In the genomic region with DNA sequence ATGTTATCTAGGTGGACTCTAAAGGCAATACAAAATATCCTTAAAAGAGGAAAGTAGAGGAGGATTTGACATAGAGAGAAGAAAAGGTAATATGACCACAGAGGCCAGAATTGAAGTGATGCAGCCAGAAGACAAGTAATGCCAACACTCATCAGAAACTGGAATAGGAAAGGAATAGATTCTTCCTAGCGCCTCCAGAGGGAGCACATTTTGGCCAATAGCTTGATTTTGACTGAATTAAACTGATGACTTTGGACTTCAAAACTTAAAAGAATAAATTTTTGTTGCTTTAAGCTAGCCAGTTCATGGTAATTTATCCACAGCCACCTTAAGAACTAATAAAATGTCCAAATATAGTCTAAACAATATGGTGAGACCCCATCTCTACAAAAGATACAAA, we compare ENCODE assay signal across 1 cellular context.
TF ChIP-seq lines count a peak whose summit lies in the region.

No MANE protein-coding gene starts in this region.

TF ChIP-seq in GM23338, 12 proteins besides CTCF, POLR2A, EP300 and RAD21 (continued from another document):
- TF ChIP-seq, protein P1, sequence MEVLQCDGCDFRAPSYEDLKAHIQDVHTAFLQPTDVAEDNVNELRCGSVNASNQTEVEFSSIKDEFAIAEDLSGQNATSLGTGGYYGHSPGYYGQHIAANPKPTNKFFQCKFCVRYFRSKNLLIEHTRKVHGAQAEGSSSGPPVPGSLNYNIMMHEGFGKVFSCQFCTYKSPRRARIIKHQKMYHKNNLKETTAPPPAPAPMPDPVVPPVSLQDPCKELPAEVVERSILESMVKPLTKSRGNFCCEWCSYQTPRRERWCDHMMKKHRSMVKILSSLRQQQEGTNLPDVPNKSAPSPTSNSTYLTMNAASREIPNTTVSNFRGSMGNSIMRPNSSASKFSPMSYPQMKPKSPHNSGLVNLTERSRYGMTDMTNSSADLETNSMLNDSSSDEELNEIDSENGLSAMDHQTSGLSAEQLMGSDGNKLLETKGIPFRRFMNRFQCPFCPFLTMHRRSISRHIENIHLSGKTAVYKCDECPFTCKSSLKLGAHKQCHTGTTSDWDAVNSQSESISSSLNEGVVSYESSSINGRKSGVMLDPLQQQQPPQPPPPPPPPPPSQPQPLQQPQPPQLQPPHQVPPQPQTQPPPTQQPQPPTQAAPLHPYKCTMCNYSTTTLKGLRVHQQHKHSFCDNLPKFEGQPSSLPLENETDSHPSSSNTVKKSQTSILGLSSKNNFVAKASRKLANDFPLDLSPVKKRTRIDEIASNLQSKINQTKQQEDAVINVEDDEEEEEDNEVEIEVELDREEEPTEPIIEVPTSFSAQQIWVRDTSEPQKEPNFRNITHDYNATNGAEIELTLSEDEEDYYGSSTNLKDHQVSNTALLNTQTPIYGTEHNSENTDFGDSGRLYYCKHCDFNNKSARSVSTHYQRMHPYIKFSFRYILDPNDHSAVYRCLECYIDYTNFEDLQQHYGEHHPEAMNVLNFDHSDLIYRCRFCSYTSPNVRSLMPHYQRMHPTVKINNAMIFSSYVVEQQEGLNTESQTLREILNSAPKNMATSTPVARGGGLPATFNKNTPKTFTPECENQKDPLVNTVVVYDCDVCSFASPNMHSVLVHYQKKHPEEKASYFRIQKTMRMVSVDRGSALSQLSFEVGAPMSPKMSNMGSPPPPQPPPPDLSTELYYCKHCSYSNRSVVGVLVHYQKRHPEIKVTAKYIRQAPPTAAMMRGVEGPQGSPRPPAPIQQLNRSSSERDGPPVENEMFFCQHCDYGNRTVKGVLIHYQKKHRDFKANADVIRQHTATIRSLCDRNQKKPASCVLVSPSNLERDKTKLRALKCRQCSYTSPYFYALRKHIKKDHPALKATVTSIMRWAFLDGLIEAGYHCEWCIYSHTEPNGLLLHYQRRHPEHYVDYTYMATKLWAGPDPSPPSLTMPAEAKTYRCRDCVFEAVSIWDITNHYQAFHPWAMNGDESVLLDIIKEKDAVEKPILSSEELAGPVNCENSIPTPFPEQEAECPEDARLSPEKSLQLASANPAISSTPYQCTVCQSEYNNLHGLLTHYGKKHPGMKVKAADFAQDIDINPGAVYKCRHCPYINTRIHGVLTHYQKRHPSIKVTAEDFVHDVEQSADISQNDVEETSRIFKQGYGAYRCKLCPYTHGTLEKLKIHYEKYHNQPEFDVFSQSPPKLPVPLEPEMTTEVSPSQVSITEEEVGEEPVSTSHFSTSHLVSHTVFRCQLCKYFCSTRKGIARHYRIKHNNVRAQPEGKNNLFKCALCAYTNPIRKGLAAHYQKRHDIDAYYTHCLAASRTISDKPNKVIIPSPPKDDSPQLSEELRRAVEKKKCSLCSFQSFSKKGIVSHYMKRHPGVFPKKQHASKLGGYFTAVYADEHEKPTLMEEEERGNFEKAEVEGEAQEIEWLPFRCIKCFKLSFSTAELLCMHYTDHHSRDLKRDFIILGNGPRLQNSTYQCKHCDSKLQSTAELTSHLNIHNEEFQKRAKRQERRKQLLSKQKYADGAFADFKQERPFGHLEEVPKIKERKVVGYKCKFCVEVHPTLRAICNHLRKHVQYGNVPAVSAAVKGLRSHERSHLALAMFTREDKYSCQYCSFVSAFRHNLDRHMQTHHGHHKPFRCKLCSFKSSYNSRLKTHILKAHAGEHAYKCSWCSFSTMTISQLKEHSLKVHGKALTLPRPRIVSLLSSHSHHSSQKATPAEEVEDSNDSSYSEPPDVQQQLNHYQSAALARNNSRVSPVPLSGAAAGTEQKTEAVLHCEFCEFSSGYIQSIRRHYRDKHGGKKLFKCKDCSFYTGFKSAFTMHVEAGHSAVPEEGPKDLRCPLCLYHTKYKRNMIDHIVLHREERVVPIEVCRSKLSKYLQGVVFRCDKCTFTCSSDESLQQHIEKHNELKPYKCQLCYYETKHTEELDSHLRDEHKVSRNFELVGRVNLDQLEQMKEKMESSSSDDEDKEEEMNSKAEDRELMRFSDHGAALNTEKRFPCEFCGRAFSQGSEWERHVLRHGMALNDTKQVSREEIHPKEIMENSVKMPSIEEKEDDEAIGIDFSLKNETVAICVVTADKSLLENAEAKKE (CRISPR knock-in tag; IDR thresholded peaks at IDR 0.05), result no peak
- no peak for TF ChIP-seq POLR2AphosphoS5 (IDR thresholded peaks at IDR 0.05; ENCODE audit: low read depth)
- no peak for TF ChIP-seq JUNB (IDR thresholded peaks at IDR 0.05; ENCODE audit: unreplicated experiment)
- TF ChIP-seq CREB1 (CRISPR knock-in tag; IDR thresholded peaks at IDR 0.05; ENCODE audit: low read depth), result no peak
